ENCODE assay signal across 8 cellular contexts in the genomic region with DNA sequence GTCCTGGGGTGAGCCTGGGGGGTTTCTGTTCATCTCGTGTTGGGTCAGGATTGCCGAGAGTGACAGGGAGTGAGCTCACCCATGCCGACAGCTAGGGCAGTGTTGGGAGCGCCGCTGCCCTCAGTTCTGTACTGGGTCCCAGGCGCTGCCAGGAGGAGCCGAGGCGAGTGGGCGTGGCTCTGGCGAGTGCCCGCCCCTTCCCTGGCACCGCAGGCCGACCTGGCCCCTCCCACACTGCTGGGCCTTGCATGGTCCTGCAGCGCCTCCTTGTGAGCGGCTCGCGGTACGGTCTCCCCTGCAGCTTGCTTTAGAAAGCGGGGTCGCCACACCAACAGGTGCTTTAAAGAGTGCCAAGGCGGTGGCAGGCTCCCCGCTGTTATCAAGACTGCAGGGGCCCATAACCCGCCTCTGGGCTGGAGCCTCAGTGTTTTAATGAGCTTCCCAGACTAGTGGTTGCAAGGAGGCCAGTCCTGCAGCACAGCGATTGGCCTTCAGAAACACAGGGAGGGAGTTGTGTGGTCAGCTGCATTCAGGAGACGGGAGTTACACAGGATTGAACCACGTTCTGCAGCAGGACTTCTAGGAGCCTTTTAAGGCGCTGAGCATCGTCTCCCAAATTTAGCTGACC.
DNase-seq lines count a peak whose midpoint lies in the region; ATAC-seq, FAIRE-seq and TF ChIP-seq lines count a peak whose summit lies in the region.
"Not testable (repeated sequence)": the region's sequence is repeated elsewhere in the genome, so short reads cannot be mapped to it uniquely, and the experiment has no call there.

No MANE protein-coding gene starts in this region.

- H3K9me3 ChIP-seq in HUES6 (ENCODE audit: control insufficient read depth, insufficient read depth, low read depth, low read length); NT2/D1 (ENCODE audit: insufficient read depth, low read length); endodermal cell (ENCODE audit: control insufficient read depth, low read length): not testable (repeated sequence)

- H3K4me1 Mint-ChIP-seq in endodermal cell: not testable (repeated sequence)

- peaks cover 14% of the 10 kb centered on the region for H3K27me3 Mint-ChIP-seq in endodermal cell (ENCODE audit: insufficient read depth)

- H3K27ac Mint-ChIP-seq in endodermal cell: not testable (repeated sequence)

- H3K9me3 Mint-ChIP-seq in endodermal cell: not testable (repeated sequence)

- not testable (repeated sequence) for FAIRE-seq in D721Med (lab: Jason Lieb, UNC)

- WGBS in endodermal cell (ENCODE audit: insufficient coverage in 1 of 2, insufficient read length in 1 of 2), 2 experiments: 4 to 7% methylated on average over 18 to 26 of the region's 28 CpGs

- peak; percentile 64 for TF ChIP-seq CTCF in D721Med (IDR thresholded peaks at IDR 0.05; ENCODE audit: insufficient read depth, missing control alignments)
- TF ChIP-seq CTCF in endodermal cell (conservative IDR thresholded peaks at IDR 0.05): peak; percentile 87

- H3K9ac ChIP-seq in HUES6 (ENCODE audit: low read length); NT2/D1 (ENCODE audit: insufficient read length, low read depth); endodermal cell (ENCODE audit: extremely low read depth, low read length, poor library complexity, severe bottlenecking): not testable (repeated sequence)

- H3K27ac ChIP-seq in HUES6 (ENCODE audit: low read depth, low read length); endodermal cell (ENCODE audit: low read depth, low read length): not testable (repeated sequence)

- H3K27me3 ChIP-seq in HUES6 (ENCODE audit: control insufficient read depth, insufficient read depth, low read length): peaks cover 12% of the 10 kb centered on the region
- H3K27me3 ChIP-seq in NT2/D1 (ENCODE audit: insufficient read depth, insufficient read length): peaks cover 10% of the 10 kb centered on the region
- not testable (repeated sequence) for H3K27me3 ChIP-seq in endodermal cell (ENCODE audit: control insufficient read depth, insufficient read depth, low read length, poor library complexity, severe bottlenecking)

- peak overlapping the region; percentile 42 for H3K4me3 ChIP-seq in HUES6 (ENCODE audit: low read depth, low read length)
- H3K4me3 ChIP-seq in NT2/D1 (ENCODE audit: insufficient read length, low read depth); endodermal cell (ENCODE audit: low read length): not testable (repeated sequence)

- not testable (repeated sequence) for H3K36me3 Mint-ChIP-seq in endodermal cell (ENCODE audit: low read depth)

- H3K36me3 ChIP-seq in HUES6 (ENCODE audit: control insufficient read depth, insufficient read depth, low read length); NT2/D1 (ENCODE audit: insufficient read depth, insufficient read length, low read length); endodermal cell (ENCODE audit: control insufficient read depth, insufficient read depth, low read length): not testable (repeated sequence)

- peak; percentile 88 for ATAC-seq in GM21576 (IDR thresholded peaks at IDR 0.05; ENCODE audit: unreplicated experiment)

- not testable (repeated sequence) for H3K4me3 Mint-ChIP-seq in endodermal cell

- peak; percentile 89 for DNase-seq in D721Med (ENCODE audit: insufficient read length, low spot score)
- DNase-seq in NT2/D1 (ENCODE audit: low read depth, low spot score): peak; percentile 87
- peak; percentile 59 for DNase-seq in activated CD8-positive, alpha-beta memory T cell treated with anti-CD3 and anti-CD28 coated beads, Interleukin-2, amount 50 U/mL, for 24 hours (ENCODE audit: extremely low read depth)
- peak; percentile 98 for DNase-seq in endodermal cell
- DNase-seq in midbrain (lab: John Stamatoyannopoulos, UW): peak; percentile 95
- peak; percentile 83 to 84 for DNase-seq in stimulated activated CD8-positive, alpha-beta memory T cell treated with anti-CD3 and anti-CD28 coated beads, Interleukin-15, amount 100 ng/mL, for 48 hours (ENCODE audit: low read depth in 2 of 2)

- H3K4me1 ChIP-seq in HUES6 (ENCODE audit: control insufficient read depth, insufficient read depth, low read length); NT2/D1 (ENCODE audit: insufficient read depth, insufficient read length); endodermal cell (ENCODE audit: control insufficient read depth, insufficient read depth, low read length): not testable (repeated sequence)
